Comparison of ENCODE assay signal across 18 cellular contexts in genomic region chr5:71810023-71810422, GRCh38.
DNase-seq lines count a peak whose midpoint lies in the region; ATAC-seq and TF ChIP-seq lines count a peak whose summit lies in the region.
"Had no signal": no experiment of that assay in that cellular context is flagged by ENCODE, and none has a peak within 500 bp of the region (broad histone marks: within the 10 kb centered on the region; RNA-seq: fewer than 3 reads in every experiment).

No MANE protein-coding gene starts in this region.

- H3K9ac ChIP-seq in BLaER1 treated with 17β-estradiol and CSF1 and Interleukin-3, amounts not matched to agents 10 nM and 100 nM, result peak overlapping the region in 8 of 11 experiments; percentile 12 to 34 (median 19); a peak in 7 of 22 replicates
- H3K9ac ChIP-seq in Loucy (ENCODE audit: low read depth, low read length, poor library complexity, severe bottlenecking), result no peak overlapping the region

- no peaks in the 10 kb centered on the region for H3K27me3 ChIP-seq in BLaER1 treated with 17β-estradiol and CSF1 and Interleukin-3, amounts not matched to agents 10 nM and 100 nM
- H3K27me3 ChIP-seq in Loucy (ENCODE audit: insufficient read depth, low read length, poor library complexity, severe bottlenecking), result no peaks in the 10 kb centered on the region
- no peaks in the 10 kb centered on the region for H3K27me3 ChIP-seq in CD4-positive, alpha-beta T cell (ENCODE audit: control insufficient read depth, insufficient read depth, low read length)
- H3K27me3 ChIP-seq: colonic mucosa had no signal

- H3K4me2 ChIP-seq in BLaER1 treated with 17β-estradiol and CSF1 and Interleukin-3, amounts not matched to agents 10 nM and 100 nM, result peak overlapping the region; percentile 60 to 88 (median 84)
- peak overlapping the region; percentile 72 for H3K4me2 ChIP-seq in Loucy (ENCODE audit: low read depth, low read length, poor library complexity, severe bottlenecking)

- H3K4me3 ChIP-seq in BLaER1 treated with 17β-estradiol and CSF1 and Interleukin-3, amounts not matched to agents 10 nM and 100 nM, result no peak overlapping the region; a peak in 1 of 20 replicates
- peak overlapping the region; percentile 54 for H3K4me3 ChIP-seq in Loucy (ENCODE audit: low read length, poor library complexity, severe bottlenecking)
- H3K4me3 ChIP-seq: colonic mucosa, SJSA1 had no signal

- no peak for ATAC-seq in HG02623 (IDR thresholded peaks at IDR 0.05; ENCODE audit: unreplicated experiment)
- no peak for ATAC-seq in CD4-positive, alpha-beta T cell (ENCODE audit: poor library complexity)
- no peak for ATAC-seq in HG02840 (IDR thresholded peaks at IDR 0.05; ENCODE audit: low FRiP score, unreplicated experiment)
- ATAC-seq: naive thymus-derived CD8-positive, alpha-beta T cell had no signal

- no peaks in the 10 kb centered on the region for H3K79me2 ChIP-seq in Loucy (ENCODE audit: insufficient read depth, low read length)

- H3K4me3 Mint-ChIP-seq in brain, result peak overlapping the region in 2 of 5 experiments; percentile 4 to 61
- H3K4me3 Mint-ChIP-seq in CD4-positive, alpha-beta T cell, result no peak overlapping the region
- H3K4me3 Mint-ChIP-seq: activated CD4-positive, alpha-beta memory T cell treated with anti-CD3 and anti-CD28 coated beads, Interleukin-2, amount 10 ng/mL, durations not matched to agents 7 days and 5 days; activated naive CD4-positive, alpha-beta T cell treated with anti-CD3 and anti-CD28 coated beads, Interleukin-2, amount 50 U/mL, for 24 hours; naive thymus-derived CD8-positive, alpha-beta T cell had no signal

- H3K27ac ChIP-seq in BLaER1 treated with 17β-estradiol and CSF1 and Interleukin-3, amounts not matched to agents 10 nM and 100 nM, result peak overlapping the region in 4 of 11 experiments; percentile 2 to 39 (median 32); a peak in 4 of 22 replicates
- H3K27ac ChIP-seq in CD4-positive, alpha-beta T cell (ENCODE audit: low read depth, low read length), result no peak overlapping the region
- H3K27ac ChIP-seq: colonic mucosa, SJSA1 had no signal

- no peaks in the 10 kb centered on the region for H3K9me3 ChIP-seq in BLaER1 treated with 17β-estradiol and CSF1 and Interleukin-3, amounts not matched to agents 10 nM and 100 nM (replicated peaks in 1 of 11)
- no peaks in the 10 kb centered on the region for H3K9me3 ChIP-seq in Loucy (ENCODE audit: insufficient read depth, low read depth, low read length)
- H3K9me3 ChIP-seq in CD4-positive, alpha-beta T cell (ENCODE audit: control insufficient read depth, low read length), result no peaks in the 10 kb centered on the region
- H3K9me3 ChIP-seq: colonic mucosa, SJSA1 had no signal

- no peaks in the 10 kb centered on the region for H3K9me2 ChIP-seq in Loucy (replicated peaks; ENCODE audit: low read depth, low read length)

- H4K20me1 ChIP-seq in BLaER1 treated with 17β-estradiol and CSF1 and Interleukin-3, amounts not matched to agents 10 nM and 100 nM, result no peaks in the 10 kb centered on the region
- no peaks in the 10 kb centered on the region for H4K20me1 ChIP-seq in Loucy (ENCODE audit: insufficient read depth, low read length, poor library complexity, severe bottlenecking)

- H3K4me1 Mint-ChIP-seq in brain, result peaks cover 38% of the 10 kb centered on the region
- H3K4me1 Mint-ChIP-seq in CD4-positive, alpha-beta T cell (ENCODE audit: low read depth), result no peaks in the 10 kb centered on the region
- H3K4me1 Mint-ChIP-seq: activated CD4-positive, alpha-beta memory T cell treated with anti-CD3 and anti-CD28 coated beads, Interleukin-2, amount 10 ng/mL, durations not matched to agents 7 days and 5 days; activated naive CD4-positive, alpha-beta T cell treated with anti-CD3 and anti-CD28 coated beads, Interleukin-2, amount 50 U/mL, for 24 hours had no signal

- H3K9me3 Mint-ChIP-seq in brain, result no peaks in the 10 kb centered on the region
- no peaks in the 10 kb centered on the region for H3K9me3 Mint-ChIP-seq in CD4-positive, alpha-beta T cell
- H3K9me3 Mint-ChIP-seq: activated CD4-positive, alpha-beta memory T cell treated with anti-CD3 and anti-CD28 coated beads, Interleukin-2, amount 10 ng/mL, durations not matched to agents 7 days and 5 days; activated naive CD4-positive, alpha-beta T cell treated with anti-CD3 and anti-CD28 coated beads, Interleukin-2, amount 50 U/mL, for 24 hours; naive thymus-derived CD8-positive, alpha-beta T cell had no signal

- no peaks in the 10 kb centered on the region for H3K36me3 Mint-ChIP-seq in brain
- no peaks in the 10 kb centered on the region for H3K36me3 Mint-ChIP-seq in CD4-positive, alpha-beta T cell (ENCODE audit: low read depth)
- H3K36me3 Mint-ChIP-seq: activated naive CD4-positive, alpha-beta T cell treated with anti-CD3 and anti-CD28 coated beads, Interleukin-2, amount 50 U/mL, for 24 hours; naive thymus-derived CD8-positive, alpha-beta T cell had no signal

- H3K27me3 Mint-ChIP-seq in brain, result peaks cover 3% of the 10 kb centered on the region
- peaks cover 46% of the 10 kb centered on the region for H3K27me3 Mint-ChIP-seq in CD4-positive, alpha-beta T cell

- H3K36me3 ChIP-seq in BLaER1 treated with 17β-estradiol and CSF1 and Interleukin-3, amounts not matched to agents 10 nM and 100 nM, result no peaks in the 10 kb centered on the region
- H3K36me3 ChIP-seq in Loucy (ENCODE audit: insufficient read depth, low read length), result no peaks in the 10 kb centered on the region
- H3K36me3 ChIP-seq: colonic mucosa, SJSA1 had no signal

- TF ChIP-seq CTCF in Loucy (conservative IDR thresholded peaks at IDR 0.05; ENCODE audit: low read length) (no peak), brain (conservative IDR thresholded peaks at IDR 0.05) (no peak)
- TF ChIP-seq CTCF in CD4-positive, alpha-beta T cell (IDR thresholded peaks at IDR 0.05), result no peak

- CTCF ChIA-PET in CD4-positive, alpha-beta T cell (lab: Charles Lee), result no interaction called here

- peak; percentile 7 for DNase-seq in myocyte (ENCODE audit: low read depth)
- DNase-seq in Kasumi-1 (lab: John Stamatoyannopoulos, UW), result no peak
- DNase-seq in CD4-positive, alpha-beta T cell, result no peak
- DNase-seq: activated CD4-positive, alpha-beta memory T cell treated with anti-CD3 and anti-CD28 coated beads, Interleukin-2, amount 10 ng/mL, durations not matched to agents 7 days and 5 days; activated CD4-positive, CD25-positive, alpha-beta regulatory T cell; activated T-cell treated with anti-CD3 and anti-CD28 coated beads, Interleukin-2, amount 50 U/mL, for 48 hours; colonic mucosa; naive thymus-derived CD8-positive, alpha-beta T cell; OCI-M1; T-helper 9 cell had no signal

- peak overlapping the region in 4 of 5 experiments; percentile 14 to 71 (median 26) for H3K27ac Mint-ChIP-seq in brain
- H3K27ac Mint-ChIP-seq in CD4-positive, alpha-beta T cell, result no peak overlapping the region
- H3K27ac Mint-ChIP-seq: activated CD4-positive, alpha-beta memory T cell treated with anti-CD3 and anti-CD28 coated beads, Interleukin-2, amount 10 ng/mL, durations not matched to agents 7 days and 5 days; activated naive CD4-positive, alpha-beta T cell treated with anti-CD3 and anti-CD28 coated beads, Interleukin-2, amount 50 U/mL, for 24 hours; naive thymus-derived CD8-positive, alpha-beta T cell; progenitor cell of endocrine pancreas had no signal

- POLR2A ChIA-PET in CD4-positive, alpha-beta T cell (lab: Charles Lee), result no interaction called here

- H3K4me1 ChIP-seq in BLaER1 treated with 17β-estradiol and CSF1 and Interleukin-3, amounts not matched to agents 10 nM and 100 nM, result peaks cover 17 to 23% (median 21%) of the 10 kb centered on the region in 10 experiments
- peaks cover 17% of the 10 kb centered on the region for H3K4me1 ChIP-seq in Loucy (ENCODE audit: insufficient read depth, low read length, poor library complexity, severe bottlenecking)
- H3K4me1 ChIP-seq: colonic mucosa, SJSA1 had no signal

- no peak overlapping the region for H2AFZ ChIP-seq in Loucy (ENCODE audit: low read length)

- no peaks in the 10 kb centered on the region for H3F3A ChIP-seq in Loucy (ENCODE audit: low read depth)

- intact Hi-C loops in CD4-positive, alpha-beta T cell (cut with DNase I, micrococcal nuclease), result no loop called here
